4 cellular contexts compared by ENCODE assay signal in genomic region chr1:1195726-1196125, GRCh38. TPM values are rescaled to one million over a fixed set of nuclear protein-coding genes. Genes with fewer than 3 reads are reported as not detected.
"Had no signal": no experiment of that assay in that cellular context is flagged by ENCODE, and none has a peak within 500 bp of the region (broad histone marks: within the 10 kb centered on the region; RNA-seq: fewer than 3 reads in every experiment).

No MANE protein-coding gene starts in this region.

RNA-seq across cellular contexts. Expression of gene TNFRSF18, which starts 10.7 kb away (rescaled TPM):
- total RNA-seq: HT-29 had no signal

RNA-seq across cellular contexts. Expression of gene TNFRSF4, which starts 18.2 kb away (rescaled TPM):
- total RNA-seq: GM23338, H1, HT-29, IMR-90 had no signal
- polyA plus RNA-seq: GM23338 had no signal

RNA-seq across cellular contexts. Expression of gene TTLL10, which starts 22.0 kb away (rescaled TPM):
- total RNA-seq: IMR-90 had no signal
- polyA plus RNA-seq: GM23338, IMR-90 had no signal
